Comparison of ENCODE assay signal across 8 cellular contexts in genomic region chr2:63843093-63843492, GRCh38. TPM values are rescaled to one million over a fixed set of nuclear protein-coding genes. Genes with fewer than 3 reads are reported as not detected.
DNase-seq lines count a peak whose midpoint lies in the region; ATAC-seq and TF ChIP-seq lines count a peak whose summit lies in the region.

No MANE protein-coding gene starts in this region.

- peaks cover 32 to 54% of the 10 kb centered on the region in 2 donors for H3K4me1 Mint-ChIP-seq in natural killer cell treated with Interleukin-12 subunit alpha and Interleukin-12 subunit beta and Interleukin-15 and Interleukin-18, amount 100 ng/mL, for 72 hours (ENCODE audit: low read depth in 2 of 2)

- TF ChIP-seq CTCF in MM.1S (IDR thresholded peaks at IDR 0.05; ENCODE audit: low read length) = no peak

- peaks cover 63% of the 10 kb centered on the region for H3K79me2 ChIP-seq in MM.1S (ENCODE audit: low read length)

- peaks cover 14% of the 10 kb centered on the region for H3F3A ChIP-seq in MM.1S (ENCODE audit: insufficient read depth, low read length)

- no peaks in the 10 kb centered on the region for H3K9me3 Mint-ChIP-seq in natural killer cell treated with Interleukin-12 subunit alpha and Interleukin-12 subunit beta and Interleukin-15 and Interleukin-18, amount 100 ng/mL, for 72 hours

- peak overlapping the region; percentile 89 for H3K4me2 ChIP-seq in BLaER1
- peak overlapping the region; percentile 82; the same call in 1 of the 2 replicates for H3K4me2 ChIP-seq in MM.1S (ENCODE audit: low read depth, low read length)

- peak overlapping the region; percentile 99 for H3K4me3 Mint-ChIP-seq in natural killer cell treated with Interleukin-12 subunit alpha and Interleukin-12 subunit beta and Interleukin-15 and Interleukin-18, amount 100 ng/mL, for 72 hours

- peak overlapping the region; percentile 96 for H3K9ac ChIP-seq in BLaER1
- H3K9ac ChIP-seq in MM.1S (ENCODE audit: low read length) = no peak overlapping the region
- no peak overlapping the region for H3K9ac ChIP-seq in duodenal mucosa (ENCODE audit: low read depth in 1 of 2, low read length in 2 of 2)

- H3K36me3 Mint-ChIP-seq in natural killer cell treated with Interleukin-12 subunit alpha and Interleukin-12 subunit beta and Interleukin-15 and Interleukin-18, amount 100 ng/mL, for 72 hours = no peaks in the 10 kb centered on the region

- H3K4me3 ChIP-seq in BLaER1 = peak overlapping the region; percentile 85
- peak overlapping the region; percentile 93; the same call in 1 of the 2 replicates for H3K4me3 ChIP-seq in MM.1S (ENCODE audit: low read length)
- peak overlapping the region; percentile 86 to 90 for H3K4me3 ChIP-seq in duodenal mucosa (ENCODE audit: low read depth in 1 of 2, low read length in 2 of 2)

- H3K36me3 ChIP-seq in BLaER1 (no peaks in the 10 kb centered on the region; the same call in 1 of the 2 replicates), MM.1S (replicated peaks; ENCODE audit: insufficient read depth, low read length) (no peaks in the 10 kb centered on the region), duodenal mucosa (ENCODE audit: control insufficient read depth in 1 of 2, insufficient read depth in 2 of 2, low read length in 2 of 2) (no peaks in the 10 kb centered on the region)

- no peaks in the 10 kb centered on the region for H3K27me3 Mint-ChIP-seq in natural killer cell treated with Interleukin-12 subunit alpha and Interleukin-12 subunit beta and Interleukin-15 and Interleukin-18, amount 100 ng/mL, for 72 hours

- H3K27me3 ChIP-seq in BLaER1 (no peaks in the 10 kb centered on the region), MM.1S (replicated peaks; ENCODE audit: insufficient read depth, low read length) (no peaks in the 10 kb centered on the region), duodenal mucosa (ENCODE audit: control insufficient read depth in 1 of 2, insufficient read depth in 2 of 2, low read length in 2 of 2) (no peaks in the 10 kb centered on the region)

- H3K27ac Mint-ChIP-seq in natural killer cell treated with Interleukin-12 subunit alpha and Interleukin-12 subunit beta and Interleukin-15 and Interleukin-18, amount 100 ng/mL, for 72 hours = peak overlapping the region; percentile 95 to 98

- DNase-seq in MM.1S (no peak), SKM-1 (lab: John Stamatoyannopoulos, UW; ENCODE audit: unreplicated experiment) (no peak)
- DNase-seq in natural killer cell treated with Interleukin-12 subunit alpha and Interleukin-12 subunit beta and Interleukin-15 and Interleukin-18, amount 100 ng/mL, for 72 hours (ENCODE audit: low spot score) = no peak
- DNase-seq in activated effector memory CD4-positive, alpha-beta T cell treated with Interleukin-2 at 50 U/mL for 16 hours = no peak

- peaks cover 6% of the 10 kb centered on the region for H3K9me3 ChIP-seq in BLaER1
- no peaks in the 10 kb centered on the region for H3K9me3 ChIP-seq in MM.1S (replicated peaks; ENCODE audit: insufficient read depth, low read length)
- no peaks in the 10 kb centered on the region for H3K9me3 ChIP-seq in duodenal mucosa (ENCODE audit: control insufficient read depth in 1 of 2, low read length in 2 of 2)

- peaks cover 59% of the 10 kb centered on the region for H3K4me1 ChIP-seq in BLaER1
- H3K4me1 ChIP-seq in MM.1S (ENCODE audit: low read length) = peaks cover 11% of the 10 kb centered on the region
- H3K4me1 ChIP-seq in duodenal mucosa (ENCODE audit: control insufficient read depth in 1 of 2, insufficient read depth in 2 of 2, low read length in 2 of 2) = peaks cover 27% of the 10 kb centered on the region in 2 donors

- H3K27ac ChIP-seq in BLaER1 (0 out of 2 replicates have a peak overlapping the region, but pooled peaks have one; percentile 96), MM.1S (ENCODE audit: low read length) (no peak overlapping the region), duodenal mucosa (ENCODE audit: low read depth, low read length) (no peak overlapping the region)

- no peaks in the 10 kb centered on the region for H3K9me2 ChIP-seq in MM.1S (replicated peaks; ENCODE audit: insufficient read depth, low read length)

- no peak overlapping the region for H2AFZ ChIP-seq in MM.1S (ENCODE audit: low read length)

- H4K20me1 ChIP-seq in BLaER1 (peaks cover 39% of the 10 kb centered on the region), MM.1S (ENCODE audit: insufficient read depth, low read length) (no peaks in the 10 kb centered on the region)

- ATAC-seq in natural killer cell treated with Interleukin-12 subunit alpha and Interleukin-12 subunit beta and Interleukin-15 and Interleukin-18, amount 100 ng/mL, for 72 hours = no peak
- ATAC-seq in HG03457 (IDR thresholded peaks at IDR 0.05; ENCODE audit: unreplicated experiment) (no peak), HG03469 (IDR thresholded peaks at IDR 0.05; ENCODE audit: unreplicated experiment) (no peak)

RNA-seq across cellular contexts. Expression of gene UGP2, which starts 1.4 kb away (rescaled TPM):
- 10 to 100 TPM; 85.9 to 90.8 TPM for total RNA-seq in natural killer cell treated with Interleukin-12 subunit alpha and Interleukin-12 subunit beta and Interleukin-15 and Interleukin-18, amount 100 ng/mL, for 72 hours
